Comparison of ENCODE assay signal across 23 cellular contexts in the genomic region with DNA sequence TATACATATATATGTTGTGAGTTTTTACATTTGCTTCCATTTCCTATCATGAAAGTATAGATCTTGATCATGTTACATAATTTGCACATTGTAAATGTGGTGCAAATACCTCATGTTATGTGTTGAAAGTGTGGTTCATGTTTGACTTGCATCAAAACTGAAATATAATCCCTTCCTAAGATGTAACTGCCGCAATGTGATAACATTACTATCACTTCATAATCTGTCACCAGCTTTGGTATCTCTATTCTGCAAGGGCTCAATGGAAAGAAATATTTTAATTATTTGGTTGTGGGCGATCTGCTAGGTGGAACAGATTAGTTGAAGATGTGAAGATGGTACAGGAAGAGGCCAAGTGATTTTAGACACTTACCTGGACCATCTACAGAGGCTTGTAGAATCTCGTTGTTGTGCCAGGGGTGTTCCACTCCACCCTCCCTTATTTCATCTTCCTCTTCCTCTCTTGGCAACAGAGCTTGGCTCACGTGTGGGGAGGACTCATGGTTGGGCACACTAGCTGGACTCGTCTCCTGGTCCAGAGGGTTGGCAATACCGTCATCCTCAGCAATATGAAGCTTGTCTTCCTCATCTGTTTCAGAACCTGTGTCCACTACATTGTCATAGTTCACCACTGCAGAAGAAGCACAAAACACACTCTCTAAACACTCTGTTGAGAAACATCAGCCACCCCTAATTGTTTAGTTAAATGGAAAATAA.
DNase-seq lines count a peak whose midpoint lies in the region; ATAC-seq and TF ChIP-seq lines count a peak whose summit lies in the region.
"Had no signal": no experiment of that assay in that cellular context is flagged by ENCODE, and none has a peak within 500 bp of the region (broad histone marks: within the 10 kb centered on the region; RNA-seq: fewer than 3 reads in every experiment).

No MANE protein-coding gene starts in this region.

- no peaks in the 10 kb centered on the region for H3K9me3 Mint-ChIP-seq in natural killer cell treated with Interleukin-12 subunit alpha and Interleukin-12 subunit beta and Interleukin-15 and Interleukin-18, amount 100 ng/mL, for 72 hours
- no peaks in the 10 kb centered on the region for H3K9me3 Mint-ChIP-seq in natural killer cell
- H3K9me3 Mint-ChIP-seq: activated CD4-positive, alpha-beta memory T cell treated with anti-CD3 and anti-CD28 coated beads for 36 hours; activated naive CD8-positive, alpha-beta T cell treated with anti-CD3 and anti-CD28 coated beads, Interleukin-2, amount 10 ng/mL, durations not matched to agents 7 days and 5 days; activated T-cell treated with anti-CD3 and anti-CD28 coated beads, Interleukin-2, amount 50 U/mL, for 72 hours; T-cell had no signal

- ATAC-seq in natural killer cell treated with Interleukin-12 subunit alpha and Interleukin-12 subunit beta and Interleukin-15 and Interleukin-18, amount 100 ng/mL, for 72 hours = peak; percentile 55 to 63
- no peak for ATAC-seq in natural killer cell
- peak in 3 of 4 donors; percentile 18 to 51 (median 27) for ATAC-seq in heart left ventricle
- no peak for ATAC-seq in GM19328 (IDR thresholded peaks at IDR 0.05; ENCODE audit: unreplicated experiment)
- ATAC-seq: activated T-cell treated with anti-CD3 and anti-CD28 coated beads, Interleukin-2, amount 50 U/mL, for 72 hours; T-cell had no signal

- no peaks in the 10 kb centered on the region for H3K27me3 Mint-ChIP-seq in natural killer cell treated with Interleukin-12 subunit alpha and Interleukin-12 subunit beta and Interleukin-15 and Interleukin-18, amount 100 ng/mL, for 72 hours
- H3K27me3 Mint-ChIP-seq in natural killer cell (ENCODE audit: low read depth in 2 of 2) = no peaks in the 10 kb centered on the region
- H3K27me3 Mint-ChIP-seq: activated naive CD8-positive, alpha-beta T cell treated with anti-CD3 and anti-CD28 coated beads, Interleukin-2, amount 10 ng/mL, durations not matched to agents 7 days and 5 days had no signal

- H3K27me3 ChIP-seq in heart left ventricle = no peaks in the 10 kb centered on the region
- H3K27me3 ChIP-seq: hepatocyte, thyroid gland had no signal

- peaks cover 0 to 99% (median 58%) of the 10 kb centered on the region in 12 donors for H3K4me1 ChIP-seq in heart left ventricle

- no peak for TF ChIP-seq CTCF in natural killer cell (IDR thresholded peaks at IDR 0.05)
- no peak for TF ChIP-seq CTCF in heart left ventricle (IDR thresholded peaks at IDR 0.05)

- no peak for TF ChIP-seq POLR2A in heart left ventricle (IDR thresholded peaks at IDR 0.05)

- H3K27ac ChIP-seq in heart left ventricle = peak overlapping the region in 9 of 12 donors; percentile 72 to 82 (median 76)
- H3K27ac ChIP-seq: WERI-Rb-1 had no signal

- 36 to 45% (median 40%) methylated on average over 6 of the region's 6 CpGs for WGBS in heart left ventricle, 4 donors

- H3K9me3 ChIP-seq in heart left ventricle = no peaks in the 10 kb centered on the region
- H3K9me3 ChIP-seq: thyroid gland had no signal

- H3K4me1 Mint-ChIP-seq in natural killer cell treated with Interleukin-12 subunit alpha and Interleukin-12 subunit beta and Interleukin-15 and Interleukin-18, amount 100 ng/mL, for 72 hours (ENCODE audit: low read depth in 2 of 2) = peaks cover 35 to 36% of the 10 kb centered on the region in 2 donors
- H3K4me1 Mint-ChIP-seq in natural killer cell = peaks cover 24 to 33% of the 10 kb centered on the region in 2 donors

- H3K4me3 Mint-ChIP-seq in natural killer cell treated with Interleukin-12 subunit alpha and Interleukin-12 subunit beta and Interleukin-15 and Interleukin-18, amount 100 ng/mL, for 72 hours = no peak overlapping the region
- H3K4me3 Mint-ChIP-seq in natural killer cell = no peak overlapping the region
- H3K4me3 Mint-ChIP-seq: activated CD4-positive, alpha-beta memory T cell treated with anti-CD3 and anti-CD28 coated beads for 36 hours; activated naive CD8-positive, alpha-beta T cell treated with anti-CD3 and anti-CD28 coated beads, Interleukin-2, amount 10 ng/mL, durations not matched to agents 7 days and 5 days; T-cell had no signal

- H3K36me3 Mint-ChIP-seq in natural killer cell treated with Interleukin-12 subunit alpha and Interleukin-12 subunit beta and Interleukin-15 and Interleukin-18, amount 100 ng/mL, for 72 hours = peaks cover 22% of the 10 kb centered on the region
- H3K36me3 Mint-ChIP-seq in natural killer cell = peaks cover 23% of the 10 kb centered on the region
- H3K36me3 Mint-ChIP-seq: activated CD4-positive, alpha-beta memory T cell treated with anti-CD3 and anti-CD28 coated beads for 36 hours; T-cell had no signal

- peaks cover 0 to 42% (median 20%) of the 10 kb centered on the region in 9 donors for H3K36me3 ChIP-seq in heart left ventricle
- H3K36me3 ChIP-seq: thyroid gland, WERI-Rb-1 had no signal

- peak overlapping the region in 8 of 12 donors; percentile 12 to 50 (median 35) for H3K4me3 ChIP-seq in heart left ventricle
- H3K4me3 ChIP-seq: hepatocyte, thyroid gland had no signal

- no peak for DNase-seq in natural killer cell treated with Interleukin-12 subunit alpha and Interleukin-12 subunit beta and Interleukin-15 and Interleukin-18, amount 100 ng/mL, for 72 hours (ENCODE audit: low spot score)
- DNase-seq in natural killer cell (no peak), heart left ventricle (no peak), pons (ENCODE audit: low spot score) (peak; percentile 63), Ammon's horn (ENCODE audit: low spot score) (no peak), NCI-H1105 (lab: John Stamatoyannopoulos, UW) (no peak), A172 (ENCODE audit: low spot score) (no peak)
- DNase-seq: 8988T; activated CD4-positive, alpha-beta memory T cell treated with anti-CD3 and anti-CD28 coated beads for 36 hours; activated naive CD8-positive, alpha-beta T cell treated with anti-CD3 and anti-CD28 coated beads, Interleukin-2, amount 10 ng/mL, durations not matched to agents 7 days and 5 days; activated T-cell treated with anti-CD3 and anti-CD28 coated beads, Interleukin-2, amount 50 U/mL, for 72 hours; C1 segment of cervical spinal cord; effector CD8-positive, alpha-beta T cell; GOT3; Kasumi-1; NCI-H1417; occipital lobe; stimulated activated CD4-positive, alpha-beta T cell treated with anti-CD3 and anti-CD28 coated beads, Interleukin-4, amount 100 ng/mL, for 1 hour; T-cell; thyroid gland; WERI-Rb-1 had no signal

- H3K27ac Mint-ChIP-seq in natural killer cell treated with Interleukin-12 subunit alpha and Interleukin-12 subunit beta and Interleukin-15 and Interleukin-18, amount 100 ng/mL, for 72 hours = no peak overlapping the region
- no peak overlapping the region for H3K27ac Mint-ChIP-seq in natural killer cell
- H3K27ac Mint-ChIP-seq: activated CD4-positive, alpha-beta memory T cell treated with anti-CD3 and anti-CD28 coated beads for 36 hours; activated naive CD8-positive, alpha-beta T cell treated with anti-CD3 and anti-CD28 coated beads, Interleukin-2, amount 10 ng/mL, durations not matched to agents 7 days and 5 days; activated T-cell treated with anti-CD3 and anti-CD28 coated beads, Interleukin-2, amount 50 U/mL, for 72 hours; T-cell had no signal

- intact Hi-C loops in natural killer cell (cut with micrococcal nuclease) = loop anchor here (5.0 kb wide), 2 partner anchors 48 to 68 kb away; no protein-coding TSS in a partner anchor
- intact Hi-C loops in heart left ventricle (cut with DNase I) = loop anchor here in 6 of 10 donors (5.0 kb wide), 4 partner anchors 78 to 97 kb away; a partner anchor contains a TSS

Comparison
In these comparisons a context has a peak if more than half of its experiments do, and no peak if none do; other contexts are left out.
1. ATAC-seq: peak in natural killer cell treated with Interleukin-12 subunit alpha and Interleukin-12 subunit beta and Interleukin-15 and Interleukin-18, amount 100 ng/mL, for 72 hours (2 of 2) and heart left ventricle (3 of 4); none in natural killer cell (0 of 3) and GM19328 (single experiment).